23 cellular contexts compared by ENCODE assay signal in genomic region chr16:81920498-81920897, GRCh38.
"Had no signal": no experiment of that assay in that cellular context is flagged by ENCODE, and none has a peak within 500 bp of the region (broad histone marks: within the 10 kb centered on the region; RNA-seq: fewer than 3 reads in every experiment).

No MANE protein-coding gene starts in this region.

- H3K27me3 Mint-ChIP-seq: effector memory CD8-positive, alpha-beta T cell; stimulated activated naive CD8-positive, alpha-beta T cell treated with anti-CD3 and anti-CD28 coated beads, Interleukin-15, Interleukin-2, amounts not matched to agents 100 ng/mL and 50 ng/mL, for 24 hours had no signal

- H3K4me1 ChIP-seq: heart right ventricle, left lung, neural progenitor cell, psoas muscle, transverse colon, uterus had no signal

- H3K4me2 ChIP-seq: neural progenitor cell had no signal

- H3K4me3 Mint-ChIP-seq: effector memory CD8-positive, alpha-beta T cell; nephron; neural progenitor cell; stimulated activated effector memory CD8-positive, alpha-beta T cell treated with anti-CD3 and anti-CD28 coated beads, Interleukin-12 subunit alpha, Interleukin-12 subunit beta, amount 100 ng/mL, for 72 hours; stimulated activated naive CD8-positive, alpha-beta T cell treated with anti-CD3 and anti-CD28 coated beads, Interleukin-15, Interleukin-2, amounts not matched to agents 100 ng/mL and 50 ng/mL, for 24 hours had no signal

- DNase-seq: cortex of kidney; effector memory CD8-positive, alpha-beta T cell; erythroblast; esophagus squamous epithelium; foreskin melanocyte; glutamatergic neuron; heart right ventricle; hippocampal formation; left cardiac atrium; left lung; posterior cingulate gyrus; psoas muscle; right cardiac atrium; stimulated activated CD4-positive, alpha-beta T cell treated with anti-CD3 and anti-CD28 coated beads, Interleukin-2, amount 100 ng/mL, for 24 hours; stimulated activated CD4-positive, alpha-beta T cell treated with anti-CD3 and anti-CD28 coated beads, Interleukin-4, amount 100 ng/mL, for 24 hours; transverse colon; upper lobe of right lung; uterus had no signal

- ATAC-seq: effector memory CD8-positive, alpha-beta T cell; heart right ventricle; left cardiac atrium; left lung; psoas muscle; right cardiac atrium; stimulated activated effector memory CD8-positive, alpha-beta T cell treated with anti-CD3 and anti-CD28 coated beads, Interleukin-12 subunit alpha, Interleukin-12 subunit beta, amount 100 ng/mL, for 72 hours; upper lobe of right lung had no signal

- H2AFZ ChIP-seq: neural progenitor cell had no signal

- H3K27ac Mint-ChIP-seq: effector memory CD8-positive, alpha-beta T cell; nephron; neural progenitor cell; stimulated activated effector memory CD8-positive, alpha-beta T cell treated with anti-CD3 and anti-CD28 coated beads, Interleukin-12 subunit alpha, Interleukin-12 subunit beta, amount 100 ng/mL, for 72 hours; stimulated activated naive CD8-positive, alpha-beta T cell treated with anti-CD3 and anti-CD28 coated beads, Interleukin-15, Interleukin-2, amounts not matched to agents 100 ng/mL and 50 ng/mL, for 24 hours had no signal

- H3K36me3 Mint-ChIP-seq: neural progenitor cell had no signal

- H3K9me3 ChIP-seq: esophagus squamous epithelium, heart right ventricle, left lung, psoas muscle, sigmoid colon, transverse colon, upper lobe of right lung, uterus had no signal

- H3K4me3 ChIP-seq: esophagus squamous epithelium, heart right ventricle, left lung, neural progenitor cell, psoas muscle, sigmoid colon, transverse colon, upper lobe of right lung, uterus had no signal

- H3K4me1 Mint-ChIP-seq: nephron; stimulated activated effector memory CD8-positive, alpha-beta T cell treated with anti-CD3 and anti-CD28 coated beads, Interleukin-12 subunit alpha, Interleukin-12 subunit beta, amount 100 ng/mL, for 72 hours had no signal

- H3K27ac ChIP-seq: heart right ventricle, left lung, neural progenitor cell, psoas muscle, sigmoid colon, transverse colon, upper lobe of right lung, uterus had no signal

- H3K9ac ChIP-seq: neural progenitor cell had no signal

- H3K9me3 Mint-ChIP-seq: effector memory CD8-positive, alpha-beta T cell; stimulated activated effector memory CD8-positive, alpha-beta T cell treated with anti-CD3 and anti-CD28 coated beads, Interleukin-12 subunit alpha, Interleukin-12 subunit beta, amount 100 ng/mL, for 72 hours; stimulated activated naive CD8-positive, alpha-beta T cell treated with anti-CD3 and anti-CD28 coated beads, Interleukin-15, Interleukin-2, amounts not matched to agents 100 ng/mL and 50 ng/mL, for 24 hours had no signal

- H3K27me3 ChIP-seq: esophagus squamous epithelium, heart right ventricle, left lung, neural progenitor cell, sigmoid colon, transverse colon, upper lobe of right lung, uterus had no signal

- H3K36me3 ChIP-seq: neural progenitor cell, sigmoid colon, transverse colon, uterus had no signal
